ENCODE assay signal across 37 cellular contexts in genomic region chr11:118383657-118384056, GRCh38. TPM values are rescaled to one million over a fixed set of nuclear protein-coding genes. Genes with fewer than 3 reads are reported as not detected.
"Had no signal": no experiment of that assay in that cellular context is flagged by ENCODE, and none has a peak within 500 bp of the region (broad histone marks: within the 10 kb centered on the region; RNA-seq: fewer than 3 reads in every experiment).

No MANE protein-coding gene starts in this region.

- H3K9me3 ChIP-seq: adrenal gland had no signal

- H3K4me1 Mint-ChIP-seq: activated B cell treated with CpG ODN at 0.5 μM for 24 hours; activated naive CD8-positive, alpha-beta T cell treated with anti-CD3 and anti-CD28 coated beads for 36 hours; activated T-helper 17 cell treated with anti-CD3 and anti-CD28 coated beads, Interleukin-2, amount 50 U/mL, for 72 hours; brain; central memory CD8-positive, alpha-beta T cell had no signal

- FAIRE-seq: bronchial epithelial cell, colon, TTC549 had no signal

- H3K4me3 ChIP-seq: adrenal gland, cardiac muscle cell had no signal

- H3K27me3 ChIP-seq: adrenal gland, cardiac muscle cell had no signal

- ATAC-seq: activated naive CD4-positive, alpha-beta T cell treated with anti-CD3 and anti-CD28 coated beads, Interleukin-2, amount 50 U/mL, for 72 hours; activated T-helper 17 cell treated with anti-CD3 and anti-CD28 coated beads, Interleukin-2, amount 50 U/mL, for 72 hours had no signal

- H3K27ac Mint-ChIP-seq: activated B cell treated with CpG ODN at 0.5 μM for 24 hours; activated CD4-positive, alpha-beta memory T cell treated with anti-CD3 and anti-CD28 coated beads for 36 hours; activated CD4-positive, alpha-beta T cell treated with anti-CD3 and anti-CD28 coated beads, Interleukin-2, amount 10 ng/mL, durations not matched to agents 24 days and 14 days; activated naive CD4-positive, alpha-beta T cell treated with anti-CD3 and anti-CD28 coated beads for 36 hours; activated naive CD4-positive, alpha-beta T cell treated with anti-CD3 and anti-CD28 coated beads, Interleukin-2, amount 50 U/mL, for 72 hours; activated naive CD8-positive, alpha-beta T cell treated with anti-CD3 and anti-CD28 coated beads for 36 hours; activated T-helper 1 cell treated with anti-CD3 and anti-CD28 coated beads, Interleukin-12 subunit alpha, Interleukin-12 subunit beta, Interleukin-2, Interleukin-4 antibody, amounts not matched to agents 30 ng/mL and 10 ng/mL and 1 ng/mL, durations not matched to agents 14 hours and 24 hours and 36 hours; activated T-helper 17 cell treated with anti-CD3 and anti-CD28 coated beads, Interleukin-2, amount 50 U/mL, for 72 hours; brain; T-helper 1 cell treated with Interleukin-12 subunit alpha and Interleukin-12 subunit beta and Interleukin-4 antibody, amounts not matched to agents 30 μg/mL and 1 μg/mL, for 36 hours; T-helper 2 cell treated with Interferon-gamma antibody and Interleukin-4, amounts not matched to agents 5 μg/mL and 100 μg/mL, for 36 hours had no signal

- H3K4me3 Mint-ChIP-seq: activated B cell treated with CpG ODN at 0.5 μM for 24 hours; activated CD4-positive, alpha-beta memory T cell treated with anti-CD3 and anti-CD28 coated beads for 36 hours; activated CD4-positive, alpha-beta T cell treated with anti-CD3 and anti-CD28 coated beads, Interleukin-2, amount 10 ng/mL, durations not matched to agents 24 days and 14 days; activated naive CD4-positive, alpha-beta T cell treated with anti-CD3 and anti-CD28 coated beads for 36 hours; activated naive CD8-positive, alpha-beta T cell treated with anti-CD3 and anti-CD28 coated beads for 36 hours; activated T-helper 1 cell treated with anti-CD3 and anti-CD28 coated beads, Interleukin-12 subunit alpha, Interleukin-12 subunit beta, Interleukin-2, Interleukin-4 antibody, amounts not matched to agents 30 ng/mL and 10 ng/mL and 1 ng/mL, durations not matched to agents 14 hours and 24 hours and 36 hours; activated T-helper 17 cell treated with anti-CD3 and anti-CD28 coated beads, Interleukin-2, amount 50 U/mL, for 72 hours; brain; central memory CD8-positive, alpha-beta T cell; T-helper 1 cell treated with Interleukin-12 subunit alpha and Interleukin-12 subunit beta and Interleukin-4 antibody, amounts not matched to agents 30 μg/mL and 1 μg/mL, for 36 hours; T-helper 2 cell treated with Interferon-gamma antibody and Interleukin-4, amounts not matched to agents 5 μg/mL and 100 μg/mL, for 36 hours had no signal

- H3K9me3 Mint-ChIP-seq: activated B cell treated with CpG ODN at 0.5 μM for 24 hours; activated CD4-positive, alpha-beta memory T cell treated with anti-CD3 and anti-CD28 coated beads for 36 hours; activated CD4-positive, alpha-beta T cell treated with anti-CD3 and anti-CD28 coated beads, Interleukin-2, amount 10 ng/mL, durations not matched to agents 24 days and 14 days; activated naive CD4-positive, alpha-beta T cell treated with anti-CD3 and anti-CD28 coated beads for 36 hours; activated naive CD4-positive, alpha-beta T cell treated with anti-CD3 and anti-CD28 coated beads, Interleukin-2, amount 50 U/mL, for 72 hours; activated naive CD8-positive, alpha-beta T cell treated with anti-CD3 and anti-CD28 coated beads for 36 hours; activated T-helper 1 cell treated with anti-CD3 and anti-CD28 coated beads, Interleukin-12 subunit alpha, Interleukin-12 subunit beta, Interleukin-2, Interleukin-4 antibody, amounts not matched to agents 30 ng/mL and 10 ng/mL and 1 ng/mL, durations not matched to agents 14 hours and 24 hours and 36 hours; activated T-helper 17 cell treated with anti-CD3 and anti-CD28 coated beads, Interleukin-2, amount 50 U/mL, for 72 hours; brain; central memory CD8-positive, alpha-beta T cell; T-helper 1 cell treated with Interleukin-12 subunit alpha and Interleukin-12 subunit beta and Interleukin-4 antibody, amounts not matched to agents 30 μg/mL and 1 μg/mL, for 36 hours; T-helper 2 cell treated with Interferon-gamma antibody and Interleukin-4, amounts not matched to agents 5 μg/mL and 100 μg/mL, for 36 hours had no signal

- H3K4me1 ChIP-seq: adrenal gland had no signal

- H3K27me3 Mint-ChIP-seq: activated B cell treated with CpG ODN at 0.5 μM for 24 hours; activated CD4-positive, alpha-beta memory T cell treated with anti-CD3 and anti-CD28 coated beads for 36 hours; activated CD4-positive, alpha-beta T cell treated with anti-CD3 and anti-CD28 coated beads, Interleukin-2, amount 10 ng/mL, durations not matched to agents 24 days and 14 days; activated naive CD8-positive, alpha-beta T cell treated with anti-CD3 and anti-CD28 coated beads for 36 hours; activated T-helper 17 cell treated with anti-CD3 and anti-CD28 coated beads, Interleukin-2, amount 50 U/mL, for 72 hours; brain; central memory CD8-positive, alpha-beta T cell had no signal

- H3K27ac ChIP-seq: adrenal gland, cardiac muscle cell, VCaP had no signal

- DNase-seq: activated B cell treated with CpG ODN at 0.5 μM for 24 hours; activated CD4-positive, alpha-beta memory T cell treated with anti-CD3 and anti-CD28 coated beads for 36 hours; activated CD4-positive, alpha-beta T cell treated with anti-CD3 and anti-CD28 coated beads for 4 hours; activated CD4-positive, alpha-beta T cell treated with anti-CD3 and anti-CD28 coated beads, Interleukin-2, amount 10 ng/mL, durations not matched to agents 24 days and 14 days; activated CD4-positive, alpha-beta T cell treated with anti-CD3 and anti-CD28 coated beads, Interleukin-2, amount 50 U/mL, for 1 hour; activated CD4-positive, alpha-beta T cell treated with anti-CD3 and anti-CD28 coated beads, Interleukin-2, amount 50 U/mL, for 4 hours; activated CD4-positive, CD25-positive, alpha-beta regulatory T cell treated with anti-CD3 and anti-CD28 coated beads, Interleukin-2, amount 50 U/mL, for 72 hours; activated CD8-positive, alpha-beta memory T cell treated with anti-CD3 and anti-CD28 coated beads, Interleukin-2, amount 50 U/mL, for 4 hours; activated effector memory CD4-positive, alpha-beta T cell treated with anti-CD3 and anti-CD28 coated beads, Interleukin-2, amount 50 U/mL, for 16 hours; activated gamma-delta T cell treated with Interleukin-2 at 50 U/mL for 16 hours; activated naive CD4-positive, alpha-beta T cell; activated naive CD4-positive, alpha-beta T cell treated with anti-CD3 and anti-CD28 coated beads for 36 hours; activated naive CD4-positive, alpha-beta T cell treated with anti-CD3 and anti-CD28 coated beads, Interleukin-2, amount 50 U/mL, for 16 hours; activated naive CD8-positive, alpha-beta T cell treated with anti-CD3 and anti-CD28 coated beads for 36 hours; activated T-cell treated with anti-CD3 and anti-CD28 coated beads for 4 hours; activated T-cell treated with anti-CD3 and anti-CD28 coated beads, Interleukin-2, amount 50 U/mL, for 1 hour; activated T-cell treated with anti-CD3 and anti-CD28 coated beads, Interleukin-2, amount 50 U/mL, for 48 hours; adrenal gland; amniotic stem cell; aorta; caudate nucleus; cerebellar nuclear complex; T-helper 1 cell; T-helper 2 cell; T-helper 9 cell had no signal

RNA-seq across cellular contexts. Expression of gene CD3G, which starts 39.5 kb away (rescaled TPM):
- total RNA-seq: activated B cell treated with CpG ODN at 0.5 μM for 24 hours, bronchial epithelial cell, cardiac muscle cell had no signal
- polyA plus RNA-seq: aorta, cardiac muscle cell had no signal

RNA-seq across cellular contexts. Expression of gene CD3D, which starts 41.2 kb away (rescaled TPM):
- total RNA-seq: bronchial epithelial cell, cardiac muscle cell had no signal
- polyA plus RNA-seq: cardiac muscle cell had no signal
